Comparison of ENCODE assay signal across 8 cellular contexts in genomic region chrX:69163936-69164741, GRCh38. TPM values are rescaled to one million over a fixed set of nuclear protein-coding genes. Genes with fewer than 3 reads are reported as not detected.
DNase-seq lines count a peak whose midpoint lies in the region; ATAC-seq, FAIRE-seq and TF ChIP-seq lines count a peak whose summit lies in the region.

No MANE protein-coding gene starts in this region.

- H3K27ac ChIP-seq in endothelial cell of umbilical vein (ENCODE audit: insufficient read depth, low read depth, low read length) (no peak overlapping the region), muscle layer of duodenum (ENCODE audit: low read length) (no peak overlapping the region)

- H3K4me1 Mint-ChIP-seq in stimulated activated effector memory CD8-positive, alpha-beta T cell treated with anti-CD3 and anti-CD28 coated beads, Interleukin-12 subunit alpha, Interleukin-12 subunit beta, amount 100 ng/mL, for 72 hours, result peaks cover 27% of the 10 kb centered on the region

- no peaks in the 10 kb centered on the region for H3K9me3 Mint-ChIP-seq in stimulated activated effector memory CD8-positive, alpha-beta T cell treated with anti-CD3 and anti-CD28 coated beads, Interleukin-12 subunit alpha, Interleukin-12 subunit beta, amount 100 ng/mL, for 72 hours

- DNase-seq in AG20443 (ENCODE audit: low spot score), result peak; percentile 58
- peak; percentile 26 for DNase-seq in NCI-H2107 treated with DMSO at 0.1 percent for 48 hours (lab: John Stamatoyannopoulos, UW; ENCODE audit: unreplicated experiment)
- peak; percentile 71 for DNase-seq in activated CD8-positive, alpha-beta memory T cell treated with anti-CD3 and anti-CD28 coated beads for 24 hours
- peak; percentile 13 for DNase-seq in endothelial cell of umbilical vein (ENCODE audit: low read depth, low spot score)
- peak; percentile 12 to 67 for DNase-seq in stimulated activated effector memory CD8-positive, alpha-beta T cell treated with anti-CD3 and anti-CD28 coated beads, Interleukin-12 subunit alpha, Interleukin-12 subunit beta, amount 100 ng/mL, for 72 hours (ENCODE audit: low spot score in 2 of 2)
- DNase-seq in DMS153 treated with DMSO at 0.1 percent for 48 hours (lab: John Stamatoyannopoulos, UW; ENCODE audit: unreplicated experiment), result no peak

- H3K9me1 ChIP-seq in endothelial cell of umbilical vein (replicated peaks; ENCODE audit: control insufficient read depth, extremely low read depth, insufficient read depth, low read length), result no peaks in the 10 kb centered on the region

- dilution Hi-C loops in endothelial cell of umbilical vein (cut with MboI; ENCODE audit: extremely low pct_ligation_motif_present, low sequenced_read_pairs), result no loop called here

- H3K36me3 Mint-ChIP-seq in stimulated activated effector memory CD8-positive, alpha-beta T cell treated with anti-CD3 and anti-CD28 coated beads, Interleukin-12 subunit alpha, Interleukin-12 subunit beta, amount 100 ng/mL, for 72 hours, result peaks cover 47% of the 10 kb centered on the region

- intact Hi-C loops in endothelial cell of umbilical vein (cut with micrococcal nuclease), result loop anchor here (2.0 kb wide), 1 partner anchor 335 kb away; the partner anchor contains the start of gene EFNB1

- H3K4me3 ChIP-seq in endothelial cell of umbilical vein (replicated peaks in 1 of 3; ENCODE audit: insufficient read depth in 1 of 3, low read depth in 1 of 3, low read length in 3 of 3) (peak overlapping the region in 2 of 3 experiments; percentile 79 to 83), muscle layer of duodenum (ENCODE audit: low read depth in 1 of 2, low read length in 2 of 2) (peak overlapping the region; percentile 42 to 76)

- no peak for FAIRE-seq in endothelial cell of umbilical vein (lab: Jason Lieb, UNC)

- peak overlapping the region; percentile 72 for H3K4me3 Mint-ChIP-seq in stimulated activated effector memory CD8-positive, alpha-beta T cell treated with anti-CD3 and anti-CD28 coated beads, Interleukin-12 subunit alpha, Interleukin-12 subunit beta, amount 100 ng/mL, for 72 hours

- BruUV-seq in endothelial cell of umbilical vein (replicated peaks; lab: Mats Ljungman, UMichigan), result no TSS peak

- H3K27me3 ChIP-seq in endothelial cell of umbilical vein (ENCODE audit: control insufficient read depth in 2 of 2, insufficient read depth in 2 of 2, low read length in 2 of 2) (peaks cover 0 to 3% of the 10 kb centered on the region in 2 experiments), muscle layer of duodenum (ENCODE audit: low read depth, low read length) (no peaks in the 10 kb centered on the region)

- no peak for TF ChIP-seq POLR2A in endothelial cell of umbilical vein (IDR thresholded peaks at IDR 0.05; ENCODE audit: low read depth, low read length)

- peak overlapping the region; percentile 11 for H2AFZ ChIP-seq in endothelial cell of umbilical vein (ENCODE audit: low read depth, low read length)

- peak; percentile 60 for ATAC-seq in GM19463 (IDR thresholded peaks at IDR 0.05; ENCODE audit: unreplicated experiment)
- ATAC-seq in stimulated activated effector memory CD8-positive, alpha-beta T cell treated with anti-CD3 and anti-CD28 coated beads, Interleukin-12 subunit alpha, Interleukin-12 subunit beta, amount 100 ng/mL, for 72 hours, result peak; percentile 84

- H3K4me2 ChIP-seq in endothelial cell of umbilical vein (ENCODE audit: insufficient read depth, low read length), result no peak overlapping the region

- peaks cover 0 to 2% of the 10 kb centered on the region in 2 experiments for H3K36me3 ChIP-seq in endothelial cell of umbilical vein (ENCODE audit: control insufficient read depth in 2 of 2, extremely low read depth in 1 of 2, insufficient read depth in 2 of 2, low read length in 2 of 2)
- H3K36me3 ChIP-seq in muscle layer of duodenum (ENCODE audit: control insufficient read depth in 1 of 2, insufficient read depth in 2 of 2, low read length in 2 of 2), result peaks cover 0 to 4% of the 10 kb centered on the region in 2 donors

- no peaks in the 10 kb centered on the region for H4K20me1 ChIP-seq in endothelial cell of umbilical vein (replicated peaks; ENCODE audit: control insufficient read depth, extremely low read depth, insufficient read depth, low read length)

- H3K27ac Mint-ChIP-seq in stimulated activated effector memory CD8-positive, alpha-beta T cell treated with anti-CD3 and anti-CD28 coated beads, Interleukin-12 subunit alpha, Interleukin-12 subunit beta, amount 100 ng/mL, for 72 hours, result peak overlapping the region; percentile 51

- POLR2A ChIA-PET in endothelial cell of umbilical vein (lab: Charles Lee), result interaction anchor here (2.6 kb wide), 1 partner anchor 336 kb away, joined by 21 read pairs; the partner anchor contains the start of gene EFNB1

- H3K9me3 ChIP-seq in endothelial cell of umbilical vein (replicated peaks; ENCODE audit: control insufficient read depth, insufficient read depth, low read length) (no peaks in the 10 kb centered on the region), muscle layer of duodenum (ENCODE audit: control insufficient read depth in 1 of 2, low read length in 2 of 2) (no peaks in the 10 kb centered on the region)

- H3K9ac ChIP-seq in endothelial cell of umbilical vein (replicated peaks; ENCODE audit: extremely low read depth, insufficient read depth, low read length), result peak overlapping the region; percentile 83

- no peaks in the 10 kb centered on the region for H3K79me2 ChIP-seq in endothelial cell of umbilical vein (ENCODE audit: control insufficient read depth, insufficient read depth, low read length)

- CTCF ChIA-PET in endothelial cell of umbilical vein (lab: Charles Lee), result no interaction called here

- TF ChIP-seq CTCF in endothelial cell of umbilical vein (IDR thresholded peaks at IDR 0.05; ENCODE audit: extremely low read depth in 1 of 2, insufficient read depth in 1 of 2, low read depth in 1 of 2, low read length in 2 of 2), result no peak

- H3K4me1 ChIP-seq in endothelial cell of umbilical vein (ENCODE audit: control insufficient read depth, extremely low read depth, insufficient read depth, low read length) (peaks cover 3% of the 10 kb centered on the region), muscle layer of duodenum (ENCODE audit: control insufficient read depth in 1 of 2, insufficient read depth in 2 of 2, low read length in 2 of 2) (peaks cover 3 to 9% of the 10 kb centered on the region in 2 donors)

TF ChIP-seq in endothelial cell of umbilical vein, 7 proteins besides CTCF, POLR2A, EP300 and RAD21:
- TF ChIP-seq POLR2AphosphoS5 (IDR thresholded peaks at IDR 0.05; ENCODE audit: insufficient read depth, low read depth, low read length) (no peak), EZH2 (IDR thresholded peaks at IDR 0.05; ENCODE audit: borderline replicate concordance, low read depth, low read length, severe bottlenecking) (no peak), JUN (IDR thresholded peaks at IDR 0.05; ENCODE audit: borderline replicate concordance, insufficient read depth, insufficient read length, low read depth) (no peak), MYC (IDR thresholded peaks at IDR 0.05; ENCODE audit: low read depth, low read length) (no peak), MAX (IDR thresholded peaks at IDR 0.05; ENCODE audit: insufficient read depth, insufficient read length) (no peak)

RNA-seq across cellular contexts. Expression of gene PJA1, which starts 1.1 kb away (rescaled TPM):
- 14.6 and 16.1 TPM in 2 replicates for total RNA-seq in endothelial cell of umbilical vein
- 7.4 and 8.2 TPM in 2 replicates for polyA plus RNA-seq in endothelial cell of umbilical vein
- 9.3 and 10.6 TPM in 2 replicates for polyA plus RNA-seq in endothelial cell of umbilical vein (2011; cell fraction: cytosol; rRNA removed)
- 7.3 and 7.9 TPM in 2 replicates for polyA plus RNA-seq in endothelial cell of umbilical vein (2011; cell fraction: nucleus; rRNA removed)
- polyA plus RNA-seq in endothelial cell of umbilical vein (2012), result 18.1 and 19.2 TPM in 2 replicates
- polyA minus RNA-seq in endothelial cell of umbilical vein, result 9.4 and 13.3 TPM in 2 replicates
- 2.8 TPM for polyA minus RNA-seq in endothelial cell of umbilical vein (2011; cell fraction: cytosol; rRNA and poly(A)+ RNA removed)
- 2.1 and 2.9 TPM in 2 replicates for polyA minus RNA-seq in endothelial cell of umbilical vein (2011; cell fraction: nucleus; rRNA and poly(A)+ RNA removed)
